9 cellular contexts compared by ENCODE assay signal in the genomic region with DNA sequence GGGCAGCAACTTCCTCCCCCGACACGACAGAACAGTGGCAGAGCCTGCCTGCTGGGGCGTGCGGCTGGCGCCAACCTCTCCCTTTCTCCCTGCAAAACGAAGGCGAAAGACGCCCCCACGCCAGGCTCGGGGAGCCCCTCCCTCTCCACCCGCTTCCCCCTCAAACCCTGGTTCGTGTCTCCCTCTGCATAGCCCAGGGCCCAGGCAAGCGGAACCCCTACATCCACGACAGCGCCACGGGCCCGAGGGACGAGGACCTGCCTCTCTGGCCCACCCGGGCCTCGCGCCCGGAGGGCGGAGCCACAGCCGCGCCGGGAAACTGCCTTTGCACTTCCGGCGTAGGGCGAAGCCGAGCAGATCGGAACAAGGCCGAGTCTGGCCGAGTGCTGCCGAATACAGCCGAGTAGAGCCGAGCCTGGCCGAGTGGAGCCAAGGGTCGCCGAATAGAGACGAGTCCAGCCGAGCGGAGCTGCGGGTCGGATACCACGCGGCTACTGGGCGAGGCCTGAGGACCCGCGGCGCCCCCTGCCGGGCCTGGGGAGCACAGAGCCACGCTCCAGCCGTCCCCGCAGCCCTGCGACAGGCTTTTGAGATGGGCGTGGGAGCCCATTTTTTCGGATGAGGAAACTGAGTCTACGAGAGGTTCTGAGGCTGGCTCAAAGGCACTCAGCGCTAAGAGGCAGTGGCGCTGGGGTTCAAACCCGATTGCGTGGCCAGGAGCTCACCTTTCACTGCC. TPM values are rescaled to one million over a fixed set of nuclear protein-coding genes. Genes with fewer than 3 reads are reported as not detected.
DNase-seq lines count a peak whose midpoint lies in the region; ATAC-seq and TF ChIP-seq lines count a peak whose summit lies in the region.
"Had no signal": no experiment of that assay in that cellular context is flagged by ENCODE, and none has a peak within 500 bp of the region (broad histone marks: within the 10 kb centered on the region; RNA-seq: fewer than 3 reads in every experiment).

No MANE protein-coding gene starts in this region.

- peak; percentile 82 for TF ChIP-seq CTCF in choroid plexus epithelial cell (conservative IDR thresholded peaks at IDR 0.05; ENCODE audit: low read depth, low read length)
- peak; percentile 93 for TF ChIP-seq CTCF in kidney epithelial cell (IDR thresholded peaks at IDR 0.05; ENCODE audit: insufficient read depth, low read length, poor library complexity, severe bottlenecking)

- H3K36me3 ChIP-seq in kidney epithelial cell (ENCODE audit: control insufficient read depth, insufficient read depth, low read length): no peaks in the 10 kb centered on the region

- peaks cover 2% of the 10 kb centered on the region for H3K27me3 ChIP-seq in kidney epithelial cell (ENCODE audit: control insufficient read depth, insufficient read depth, low read length)

- H3K4me3 ChIP-seq in choroid plexus epithelial cell (ENCODE audit: low read depth, low read length) (peak overlapping the region; percentile 75), kidney epithelial cell (ENCODE audit: low read depth, low read length) (peak overlapping the region; percentile 71)

- peak; percentile 88 to 97 for DNase-seq in AML-193 (lab: John Stamatoyannopoulos, UW)
- DNase-seq in NCI-H446 treated with DMSO at 0.1 percent for 48 hours (lab: John Stamatoyannopoulos, UW): peak; percentile 89
- peak; percentile 98 for DNase-seq in activated CD4-positive, alpha-beta T cell treated with anti-CD3 and anti-CD28 coated beads for 1 hour
- peak; percentile 99 for DNase-seq in choroid plexus epithelial cell (ENCODE audit: low read depth)
- DNase-seq in kidney epithelial cell (ENCODE audit: low read depth): peak; percentile 74
- peak; percentile 99 to 100 for DNase-seq in stimulated activated CD4-positive, alpha-beta T cell treated with anti-CD3 and anti-CD28 coated beads, Interleukin-15, amount 100 ng/mL, for 48 hours (ENCODE audit: low read depth in 2 of 2)

- ATAC-seq in GM19043 (IDR thresholded peaks at IDR 0.05; ENCODE audit: low read depth, unreplicated experiment) (peak; percentile 90), HG03378 (IDR thresholded peaks at IDR 0.05; ENCODE audit: unreplicated experiment) (peak; percentile 77)

RNA-seq across cellular contexts. Expression of a gene that starts 11.2 kb away (rescaled TPM):
- total RNA-seq in kidney epithelial cell: 5.1 and 5.5 TPM in 2 replicates

RNA-seq across cellular contexts. Expression of a gene that starts 13.0 kb away (rescaled TPM):
- not detected in 2 replicates for total RNA-seq in kidney epithelial cell
- total RNA-seq: subcutaneous adipose tissue had no signal

RNA-seq across cellular contexts. Expression of a gene that starts 44.8 kb away (rescaled TPM):
- 24.0 and 26.6 TPM in 2 replicates for total RNA-seq in kidney epithelial cell

RNA-seq across cellular contexts. Expression of a gene that starts 49.6 kb away (rescaled TPM):
- 0.08 and 1.7 TPM in 2 replicates for total RNA-seq in kidney epithelial cell

Comparison
In these comparisons a context has a peak if more than half of its experiments do, and no peak if none do; other contexts are left out.
1. Peak in every context shown above with its lines: DNase-seq, ATAC-seq and H3K4me3 ChIP-seq.